Comparison of ENCODE assay signal across 17 cellular contexts in genomic region chr6:41618598-41618997, GRCh38. TPM values are rescaled to one million over a fixed set of nuclear protein-coding genes. Genes with fewer than 3 reads are reported as not detected.
DNase-seq lines count a peak whose midpoint lies in the region; ATAC-seq and TF ChIP-seq lines count a peak whose summit lies in the region.
"Had no signal": no experiment of that assay in that cellular context is flagged by ENCODE, and none has a peak within 500 bp of the region (broad histone marks: within the 10 kb centered on the region; RNA-seq: fewer than 3 reads in every experiment).

No MANE protein-coding gene starts in this region.

- no peak overlapping the region for H3K4me3 Mint-ChIP-seq in CD8-positive, alpha-beta T cell
- H3K4me3 Mint-ChIP-seq: CD4-positive, CD25-positive, alpha-beta regulatory T cell had no signal

- H3K4ac ChIP-seq in trophoblast cell (ENCODE audit: low read depth, low read length): no peak overlapping the region

- H2AFZ ChIP-seq in Loucy (ENCODE audit: low read length) (peak overlapping the region; percentile 68), trophoblast cell (ENCODE audit: insufficient read depth, low read length, poor library complexity) (no peak overlapping the region)

- CTCF ChIA-PET in CD8-positive, alpha-beta T cell (lab: Charles Lee): interaction anchor here (0.6 kb wide), 1 partner anchor 16 kb away, joined by 3 read pairs; no protein-coding TSS in a partner anchor

- H3K9me3 Mint-ChIP-seq in CD8-positive, alpha-beta T cell: peaks cover 9% of the 10 kb centered on the region

- 100% methylated on average over 1 of the region's 3 CpGs for WGBS in trophoblast cell (ENCODE audit: extremely low coverage, insufficient coverage, insufficient read length)
- 52 to 57% methylated on average over 3 of the region's 3 CpGs for WGBS in aorta, 2 donors

- TF ChIP-seq CTCF in right atrium auricular region (IDR thresholded peaks at IDR 0.05) (no peak), Loucy (conservative IDR thresholded peaks at IDR 0.05; ENCODE audit: low read length) (no peak)
- no peak for TF ChIP-seq CTCF in CD8-positive, alpha-beta T cell (IDR thresholded peaks at IDR 0.05)

- peak overlapping the region; percentile 74 for H2BK12ac ChIP-seq in trophoblast cell (ENCODE audit: low read length)

- H3K4me2 ChIP-seq in BLaER1 (peak overlapping the region; percentile 54), Loucy (ENCODE audit: low read depth, low read length, poor library complexity, severe bottlenecking) (no peak overlapping the region), trophoblast cell (ENCODE audit: low read length) (no peak overlapping the region)

- intact Hi-C loops in Right ventricle myocardium superior (cut with DNase I) (no loop called here), aorta (cut with DNase I) (no loop called here)
- intact Hi-C loops in CD8-positive, alpha-beta T cell (cut with DNase I, micrococcal nuclease): no loop called here

- H3K4me3 ChIP-seq in right atrium auricular region (no peak overlapping the region), BLaER1 (no peak overlapping the region), Loucy (ENCODE audit: low read length, poor library complexity, severe bottlenecking) (no peak overlapping the region), trophoblast cell (ENCODE audit: low read depth, low read length) (no peak overlapping the region), aorta (ENCODE audit: low read length in 2 of 2) (no peak overlapping the region)
- no peak overlapping the region for H3K4me3 ChIP-seq in CD8-positive, alpha-beta T cell (ENCODE audit: low read depth, low read length)
- H3K4me3 ChIP-seq: GM12878, HAP-1 had no signal

- no peaks in the 10 kb centered on the region for H3K36me3 ChIP-seq in right atrium auricular region
- no peaks in the 10 kb centered on the region for H3K36me3 ChIP-seq in BLaER1
- no peaks in the 10 kb centered on the region for H3K36me3 ChIP-seq in Loucy (ENCODE audit: insufficient read depth, low read length)
- no peaks in the 10 kb centered on the region for H3K36me3 ChIP-seq in trophoblast cell (ENCODE audit: control insufficient read depth in 1 of 2, insufficient read depth in 2 of 2, low read length in 2 of 2)
- H3K36me3 ChIP-seq in CD8-positive, alpha-beta T cell (ENCODE audit: insufficient read depth, low read length): no peaks in the 10 kb centered on the region
- no peaks in the 10 kb centered on the region for H3K36me3 ChIP-seq in aorta (ENCODE audit: control insufficient read depth in 1 of 2, insufficient read depth in 2 of 2, low read length in 1 of 2)
- H3K36me3 ChIP-seq: HAP-1 had no signal

- H3K27ac Mint-ChIP-seq in CD8-positive, alpha-beta T cell: no peak overlapping the region
- H3K27ac Mint-ChIP-seq: CD4-positive, CD25-positive, alpha-beta regulatory T cell had no signal

- DNase-seq in Right ventricle myocardium superior (no peak), right atrium auricular region (ENCODE audit: low spot score) (no peak), trophoblast cell (no peak), aorta (no peak)
- no peak for DNase-seq in CD8-positive, alpha-beta T cell
- DNase-seq: CD4-positive, CD25-positive, alpha-beta regulatory T cell; DMS79; GOT3 had no signal

- no peak overlapping the region for H2BK5ac ChIP-seq in trophoblast cell (ENCODE audit: low read depth, low read length, poor library complexity)

- H3K9me3 ChIP-seq in right atrium auricular region (no peaks in the 10 kb centered on the region), BLaER1 (peaks cover 32% of the 10 kb centered on the region), Loucy (ENCODE audit: insufficient read depth, low read depth, low read length) (peaks cover 7% of the 10 kb centered on the region), trophoblast cell (ENCODE audit: insufficient read depth, low read depth, low read length) (peaks cover 10% of the 10 kb centered on the region), aorta (ENCODE audit: control insufficient read depth, low read length) (peaks cover 10% of the 10 kb centered on the region)
- H3K9me3 ChIP-seq in CD8-positive, alpha-beta T cell (ENCODE audit: low read length): no peaks in the 10 kb centered on the region
- H3K9me3 ChIP-seq: HAP-1 had no signal

- no peak overlapping the region for H3K27ac ChIP-seq in right atrium auricular region
- H3K27ac ChIP-seq in BLaER1: peak overlapping the region; percentile 67
- H3K27ac ChIP-seq in trophoblast cell (ENCODE audit: low read depth, low read length): no peak overlapping the region
- H3K27ac ChIP-seq in CD8-positive, alpha-beta T cell (ENCODE audit: low read depth, low read length): no peak overlapping the region
- H3K27ac ChIP-seq in aorta (ENCODE audit: low read depth in 1 of 2, low read length in 2 of 2): no peak overlapping the region
- H3K27ac ChIP-seq: 22Rv1 had no signal

- H3F3A ChIP-seq in Loucy (ENCODE audit: low read depth): no peaks in the 10 kb centered on the region

- H3K4me1 ChIP-seq in right atrium auricular region (no peaks in the 10 kb centered on the region), BLaER1 (peaks cover 38% of the 10 kb centered on the region), Loucy (ENCODE audit: insufficient read depth, low read length, poor library complexity, severe bottlenecking) (no peaks in the 10 kb centered on the region), trophoblast cell (ENCODE audit: control insufficient read depth in 1 of 2, insufficient read depth in 2 of 2, low read length in 2 of 2) (peaks cover 15 to 16% of the 10 kb centered on the region in 2 experiments), aorta (ENCODE audit: control insufficient read depth in 1 of 2, insufficient read depth in 2 of 2, low read length in 2 of 2) (no peaks in the 10 kb centered on the region)
- no peaks in the 10 kb centered on the region for H3K4me1 ChIP-seq in CD8-positive, alpha-beta T cell (ENCODE audit: insufficient read depth, low read length)

- no peak overlapping the region for H4K8ac ChIP-seq in trophoblast cell (ENCODE audit: low read depth, low read length)

- no peaks in the 10 kb centered on the region for H3K36me3 Mint-ChIP-seq in CD8-positive, alpha-beta T cell
- H3K36me3 Mint-ChIP-seq: CD4-positive, CD25-positive, alpha-beta regulatory T cell had no signal

- no peaks in the 10 kb centered on the region for H4K20me1 ChIP-seq in BLaER1
- no peaks in the 10 kb centered on the region for H4K20me1 ChIP-seq in Loucy (ENCODE audit: insufficient read depth, low read length, poor library complexity, severe bottlenecking)

- H3K79me2 ChIP-seq in Loucy (ENCODE audit: insufficient read depth, low read length) (no peaks in the 10 kb centered on the region), trophoblast cell (ENCODE audit: control insufficient read depth, insufficient read depth, low read length, poor library complexity) (peaks cover 4% of the 10 kb centered on the region)

- no peaks in the 10 kb centered on the region for H3K27me3 ChIP-seq in right atrium auricular region
- H3K27me3 ChIP-seq in BLaER1: no peaks in the 10 kb centered on the region
- no peaks in the 10 kb centered on the region for H3K27me3 ChIP-seq in Loucy (ENCODE audit: insufficient read depth, low read length, poor library complexity, severe bottlenecking)
- no peaks in the 10 kb centered on the region for H3K27me3 ChIP-seq in trophoblast cell (ENCODE audit: insufficient read depth, low read length)
- H3K27me3 ChIP-seq in CD8-positive, alpha-beta T cell (ENCODE audit: insufficient read depth, low read length): no peaks in the 10 kb centered on the region
- no peaks in the 10 kb centered on the region for H3K27me3 ChIP-seq in aorta (ENCODE audit: control insufficient read depth in 1 of 2, insufficient read depth in 2 of 2, low read length in 1 of 2)

- ATAC-seq in Right ventricle myocardium superior (ENCODE audit: poor library complexity) (peak; percentile 58), GM19351 (IDR thresholded peaks at IDR 0.05; ENCODE audit: unreplicated experiment) (no peak), aorta (ENCODE audit: low FRiP score) (no peak)
- no peak for ATAC-seq in CD8-positive, alpha-beta T cell
- ATAC-seq: GM12878, HepG2 had no signal

- no peaks in the 10 kb centered on the region for H3K4me1 Mint-ChIP-seq in CD8-positive, alpha-beta T cell (ENCODE audit: low read depth)
- H3K4me1 Mint-ChIP-seq: CD4-positive, CD25-positive, alpha-beta regulatory T cell had no signal

- H2BK120ac ChIP-seq in trophoblast cell (ENCODE audit: insufficient read depth, low read length, poor library complexity): no peak overlapping the region

- H3K9ac ChIP-seq in BLaER1: peak overlapping the region; percentile 25; the same call in 1 of the 2 replicates
- no peak overlapping the region for H3K9ac ChIP-seq in Loucy (ENCODE audit: low read depth, low read length, poor library complexity, severe bottlenecking)
- H3K9ac ChIP-seq in trophoblast cell (ENCODE audit: low read length): no peak overlapping the region

- H3K27me3 Mint-ChIP-seq in CD8-positive, alpha-beta T cell (ENCODE audit: low read depth): peaks cover 13% of the 10 kb centered on the region

- H4K12ac ChIP-seq in trophoblast cell (ENCODE audit: low read depth, low read length): no peak overlapping the region

- H3K14ac ChIP-seq in trophoblast cell (ENCODE audit: low read length): no peak overlapping the region

- H4K91ac ChIP-seq in trophoblast cell (ENCODE audit: low read depth, low read length): no peak overlapping the region

- H2AK5ac ChIP-seq in trophoblast cell (ENCODE audit: low read length): no peak overlapping the region

- POLR2A ChIA-PET in CD8-positive, alpha-beta T cell (lab: Charles Lee): no interaction called here

- H3K18ac ChIP-seq in trophoblast cell (ENCODE audit: low read length): no peak overlapping the region

- no peak overlapping the region for H3K23ac ChIP-seq in trophoblast cell (ENCODE audit: low read length)

- no peaks in the 10 kb centered on the region for H3K9me2 ChIP-seq in Loucy (replicated peaks; ENCODE audit: low read depth, low read length)

- H3K79me1 ChIP-seq in trophoblast cell (ENCODE audit: low read length): peaks cover 14% of the 10 kb centered on the region

RNA-seq across cellular contexts. Expression of gene MDFI, which starts 19.7 kb away (rescaled TPM):
- 1.1 TPM for total RNA-seq in Right ventricle myocardium superior
- total RNA-seq in right atrium auricular region: 10 to 100 TPM in 1 of 2 donors, 1 to 10 TPM in 1; 1.5 to 12.3 TPM
- polyA plus RNA-seq in trophoblast cell (2013): 206 and 208 TPM in 2 replicates
- not detected for total RNA-seq in CD8-positive, alpha-beta T cell
- 10 to 100 TPM in 1 of 2 donors, 1 to 10 TPM in 1; 9.3 to 22.3 TPM for total RNA-seq in aorta
- polyA plus RNA-seq in aorta: 1 to 10 TPM in 1 of 2 donors, under 1 TPM in 1; 0.13 to 5.4 TPM
- total RNA-seq: CD4-positive, CD25-positive, alpha-beta regulatory T cell; G401; GM12878; HepG2 had no signal
- polyA plus RNA-seq: BJ; CD4-positive, CD25-positive, alpha-beta regulatory T cell; GM12878 had no signal
